In genomic region chr6:164927288-164928040, GRCh38 we compare ENCODE assay signal across 8 cellular contexts.
DNase-seq lines count a peak whose midpoint lies in the region; ATAC-seq, FAIRE-seq and TF ChIP-seq lines count a peak whose summit lies in the region.

No MANE protein-coding gene starts in this region.

- H3K9ac ChIP-seq in HepG2 (ENCODE audit: insufficient read depth, low read depth, low read length), result no peak overlapping the region

- no peaks in the 10 kb centered on the region for H4K20me1 ChIP-seq in HepG2 (ENCODE audit: insufficient read depth, low read length)

- H3K4me1 Mint-ChIP-seq in activated CD4-positive, alpha-beta T cell treated with anti-CD3 and anti-CD28 coated beads for 36 hours, result no peaks in the 10 kb centered on the region

- H3K36me3 Mint-ChIP-seq in activated CD4-positive, alpha-beta T cell treated with anti-CD3 and anti-CD28 coated beads for 36 hours (ENCODE audit: low read depth), result no peaks in the 10 kb centered on the region

- H3K4me2 ChIP-seq in HepG2 (ENCODE audit: low read depth, low read length), result no peak overlapping the region; the same call in 1 of the 2 replicates

- TF ChIP-seq EP300 in HepG2 (IDR thresholded peaks at IDR 0.05; ENCODE audit: low read depth in 2 of 2, low read length in 2 of 2), result no peak
- no peak for TF ChIP-seq EP300 in HepG2 (CRISPR knock-in tag; IDR thresholded peaks at IDR 0.05; ENCODE audit: borderline replicate concordance)

- peaks cover 2% of the 10 kb centered on the region for H3K9me3 ChIP-seq in HepG2 (ENCODE audit: low read length)

- TF ChIP-seq CTCF in choroid plexus epithelial cell (conservative IDR thresholded peaks at IDR 0.05; ENCODE audit: low read depth, low read length), result peak; percentile 99
- TF ChIP-seq CTCF in HepG2 (CRISPR knock-in tag; IDR thresholded peaks at IDR 0.05), result peak; percentile 94

- no peak overlapping the region for H3K27ac Mint-ChIP-seq in activated CD4-positive, alpha-beta T cell treated with anti-CD3 and anti-CD28 coated beads for 36 hours

- in situ Hi-C loops in HepG2 (cut with HindIII; ENCODE audit: extremely low pct_ligation_motif_present, low pct_unique_long_range_greater_than_20kb), result no loop called here

- intact Hi-C loops in activated CD4-positive, alpha-beta T cell treated with anti-CD3 and anti-CD28 coated beads for 36 hours (cut with DNase I, micrococcal nuclease), result loop anchor here (2.0 to 10.0 kb wide), 4 partner anchors 970 to 1513 kb away; partner anchors contain the start of gene QKI (in 1 of the 2)
- intact Hi-C loops in HepG2 (cut with micrococcal nuclease; ENCODE audit: unreplicated experiment), result loop anchor here (5.0 kb wide), 2 partner anchors 1500 to 1745 kb away; no protein-coding TSS in a partner anchor

- TF ChIP-seq POLR2A in HepG2 (IDR thresholded peaks at IDR 0.05; ENCODE audit: insufficient read depth in 1 of 2, low read depth in 2 of 2, low read length in 2 of 2), result no peak

- no peaks in the 10 kb centered on the region for H3K36me3 ChIP-seq in HepG2 (replicated peaks in 1 of 2; ENCODE audit: control insufficient read depth in 1 of 2, insufficient read depth in 2 of 2, low read length in 2 of 2)

- CTCF ChIA-PET in activated CD4-positive, alpha-beta T cell treated with anti-CD3 and anti-CD28 coated beads for 36 hours (lab: Charles Lee), result interaction anchor here (0.6 to 1.4 kb wide), 3 partner anchors 29 to 808 kb away, joined by 3 read pairs; no protein-coding TSS in a partner anchor
- CTCF ChIA-PET in HepG2 (lab: Yijun Ruan, JAX; ENCODE audit: low intra/inter-chr PET ratio, low total read pairs), result interaction anchor here (0.7 kb wide), 1 partner anchor 1499 kb away, joined by 3 read pairs; no protein-coding TSS in a partner anchor

- H3K79me2 ChIP-seq in HepG2 (ENCODE audit: insufficient read depth, low read length), result no peaks in the 10 kb centered on the region

- 5% methylated on average over 15 of the region's 16 CpGs for WGBS in HepG2 (ENCODE audit: low lambda C conversion rate)

- no peak overlapping the region for H3K27ac ChIP-seq in HepG2 (ENCODE audit: extremely low read length, insufficient read depth, low read length)

- H2AFZ ChIP-seq in HepG2 (ENCODE audit: low read length), result no peak overlapping the region

- ATAC-seq in GM18907 (IDR thresholded peaks at IDR 0.05; ENCODE audit: unreplicated experiment) (peak; percentile 91), HG03095 (IDR thresholded peaks at IDR 0.05; ENCODE audit: unreplicated experiment) (peak; percentile 90), HepG2 (peak; percentile 97)
- peak; percentile 60 for ATAC-seq in activated CD4-positive, alpha-beta T cell treated with anti-CD3 and anti-CD28 coated beads for 36 hours

- H3K4me3 Mint-ChIP-seq in activated CD4-positive, alpha-beta T cell treated with anti-CD3 and anti-CD28 coated beads for 36 hours, result no peak overlapping the region

- no peaks in the 10 kb centered on the region for H3K9me3 Mint-ChIP-seq in activated CD4-positive, alpha-beta T cell treated with anti-CD3 and anti-CD28 coated beads for 36 hours (ENCODE audit: low read depth)

- POLR2A ChIA-PET in activated CD4-positive, alpha-beta T cell treated with anti-CD3 and anti-CD28 coated beads for 36 hours (lab: Charles Lee), result no interaction called here
- POLR2A ChIA-PET in HepG2 (lab: Yijun Ruan, JAX), result no interaction called here

- peak; percentile 55 for FAIRE-seq in HepG2 (lab: Jason Lieb, UNC)

- TF ChIP-seq RAD21 in HepG2 (CRISPR knock-in tag; IDR thresholded peaks at IDR 0.05), result peak; percentile 91

- H3K27me3 Mint-ChIP-seq in activated CD4-positive, alpha-beta T cell treated with anti-CD3 and anti-CD28 coated beads for 36 hours, result no peaks in the 10 kb centered on the region

- no TSS peak for BruUV-seq in HepG2 (replicated peaks; lab: Mats Ljungman, UMichigan)

- H3K4me1 ChIP-seq in HepG2 (ENCODE audit: insufficient read depth, low read length), result no peaks in the 10 kb centered on the region

- no peaks in the 10 kb centered on the region for H3K27me3 ChIP-seq in HepG2 (ENCODE audit: control insufficient read depth in 1 of 2, insufficient read depth in 2 of 2, low read length in 2 of 2)

- H3K4me3 ChIP-seq in choroid plexus epithelial cell (ENCODE audit: low read depth, low read length) (no peak overlapping the region), HepG2 (replicated peaks in 1 of 3; ENCODE audit: insufficient read depth in 1 of 3, low read depth in 2 of 3, low read length in 3 of 3) (no peak overlapping the region)

- DNase-seq in AG20443 (ENCODE audit: low spot score), result peak; percentile 85
- peak; percentile 64 for DNase-seq in NCI-H345 (lab: John Stamatoyannopoulos, UW)
- peak; percentile 78 for DNase-seq in activated CD4-positive, alpha-beta T cell treated with anti-CD3 and anti-CD28 coated beads for 36 hours
- peak; percentile 75 for DNase-seq in choroid plexus epithelial cell (ENCODE audit: low read depth)
- peak; percentile 18 for DNase-seq in HepG2 (ENCODE audit: low spot score)
- peak; percentile 10 to 45 (median 24) for DNase-seq in stimulated activated CD4-positive, alpha-beta T cell treated with anti-CD3 and anti-CD28 coated beads, TNF-alpha, amount 100 ng/mL, for 48 hours (ENCODE audit: low read depth in 3 of 3)

TF ChIP-seq in HepG2, 621 proteins besides CTCF, POLR2A, EP300 and RAD21 (continues in another document):
- no peak for TF ChIP-seq GZF1 (CRISPR knock-in tag; IDR thresholded peaks at IDR 0.05)
- no peak for TF ChIP-seq CENPX (CRISPR knock-in tag; IDR thresholded peaks at IDR 0.05)
- TF ChIP-seq HES4 (CRISPR knock-in tag; IDR thresholded peaks at IDR 0.05; ENCODE audit: borderline replicate concordance), result no peak
- TF ChIP-seq CHCHD3 (CRISPR knock-in tag; IDR thresholded peaks at IDR 0.05), result no peak
- peak; percentile 61; the same call in 1 of the 2 replicates for TF ChIP-seq ZNF331 (CRISPR knock-in tag; IDR thresholded peaks at IDR 0.05)
- TF ChIP-seq ZNF550 (CRISPR knock-in tag; IDR thresholded peaks at IDR 0.05; ENCODE audit: borderline replicate concordance), result no peak
- no peak for TF ChIP-seq ZNF746 (CRISPR knock-in tag; IDR thresholded peaks at IDR 0.05)
- TF ChIP-seq NFKB2 (CRISPR knock-in tag; IDR thresholded peaks at IDR 0.05; ENCODE audit: borderline replicate concordance), result 0 out of 2 replicates have a peak, but pooled peaks have one; percentile 36
- TF ChIP-seq TCF7L2 (IDR thresholded peaks at IDR 0.05; ENCODE audit: low read depth, low read length), result no peak
- no peak for TF ChIP-seq ZNF597 (CRISPR knock-in tag; IDR thresholded peaks at IDR 0.05)
- TF ChIP-seq XBP1 (CRISPR knock-in tag; IDR thresholded peaks at IDR 0.05), result 0 out of 2 replicates have a peak, but pooled peaks have one; percentile 28
- no peak for TF ChIP-seq ZNF704 (CRISPR knock-in tag; IDR thresholded peaks at IDR 0.05; ENCODE audit: borderline replicate concordance)
- no peak for TF ChIP-seq LCORL (IDR thresholded peaks at IDR 0.05)
- TF ChIP-seq LCORL (CRISPR knock-in tag; IDR thresholded peaks at IDR 0.05), result no peak
- no peak for TF ChIP-seq MTERF4 (CRISPR knock-in tag; IDR thresholded peaks at IDR 0.05)
- TF ChIP-seq, protein P1, sequence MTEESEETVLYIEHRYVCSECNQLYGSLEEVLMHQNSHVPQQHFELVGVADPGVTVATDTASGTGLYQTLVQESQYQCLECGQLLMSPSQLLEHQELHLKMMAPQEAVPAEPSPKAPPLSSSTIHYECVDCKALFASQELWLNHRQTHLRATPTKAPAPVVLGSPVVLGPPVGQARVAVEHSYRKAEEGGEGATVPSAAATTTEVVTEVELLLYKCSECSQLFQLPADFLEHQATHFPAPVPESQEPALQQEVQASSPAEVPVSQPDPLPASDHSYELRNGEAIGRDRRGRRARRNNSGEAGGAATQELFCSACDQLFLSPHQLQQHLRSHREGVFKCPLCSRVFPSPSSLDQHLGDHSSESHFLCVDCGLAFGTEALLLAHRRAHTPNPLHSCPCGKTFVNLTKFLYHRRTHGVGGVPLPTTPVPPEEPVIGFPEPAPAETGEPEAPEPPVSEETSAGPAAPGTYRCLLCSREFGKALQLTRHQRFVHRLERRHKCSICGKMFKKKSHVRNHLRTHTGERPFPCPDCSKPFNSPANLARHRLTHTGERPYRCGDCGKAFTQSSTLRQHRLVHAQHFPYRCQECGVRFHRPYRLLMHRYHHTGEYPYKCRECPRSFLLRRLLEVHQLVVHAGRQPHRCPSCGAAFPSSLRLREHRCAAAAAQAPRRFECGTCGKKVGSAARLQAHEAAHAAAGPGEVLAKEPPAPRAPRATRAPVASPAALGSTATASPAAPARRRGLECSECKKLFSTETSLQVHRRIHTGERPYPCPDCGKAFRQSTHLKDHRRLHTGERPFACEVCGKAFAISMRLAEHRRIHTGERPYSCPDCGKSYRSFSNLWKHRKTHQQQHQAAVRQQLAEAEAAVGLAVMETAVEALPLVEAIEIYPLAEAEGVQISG (CRISPR knock-in tag; IDR thresholded peaks at IDR 0.05), result 0 out of 2 replicates have a peak, but pooled peaks have one; percentile 35

Comparison
In these comparisons a context has a peak if more than half of its experiments do, and no peak if none do; other contexts are left out.
1. DNase-seq: peak in every context shown above with its lines; median percentile 85 in AG20443; 78 in activated CD4-positive, alpha-beta T cell treated with anti-CD3 and anti-CD28 coated beads for 36 hours; 75 in choroid plexus epithelial cell; 64 in NCI-H345; 24 in stimulated activated CD4-positive, alpha-beta T cell treated with anti-CD3 and anti-CD28 coated beads, TNF-alpha, amount 100 ng/mL, for 48 hours; 18 in HepG2.